ENCODE assay signal across 17 cellular contexts in the genomic region with DNA sequence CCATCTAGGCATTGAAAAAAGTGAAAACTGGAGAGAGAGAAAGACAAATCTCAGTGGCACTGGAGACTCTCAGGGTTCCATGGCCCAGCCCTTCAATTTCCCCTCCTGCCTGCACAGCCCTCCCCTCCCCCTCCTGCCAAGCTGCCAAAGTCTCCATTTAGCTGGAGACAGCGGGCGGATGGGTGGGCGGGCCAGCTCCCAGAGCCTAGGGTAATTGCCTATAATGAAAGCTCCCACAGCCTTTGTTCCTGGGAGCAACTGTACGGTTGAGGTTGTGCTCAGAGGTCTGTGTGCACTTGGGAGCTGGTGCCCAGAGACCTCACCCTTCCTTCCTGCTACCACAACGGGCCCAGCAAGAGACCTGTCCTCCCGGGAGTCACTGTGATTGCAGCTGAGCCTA.
DNase-seq lines count a peak whose midpoint lies in the region; ATAC-seq and TF ChIP-seq lines count a peak whose summit lies in the region.
"Had no signal": no experiment of that assay in that cellular context is flagged by ENCODE, and none has a peak within 500 bp of the region (broad histone marks: within the 10 kb centered on the region; RNA-seq: fewer than 3 reads in every experiment).

No MANE protein-coding gene starts in this region.

- H3K9me3 Mint-ChIP-seq in endodermal cell: no peaks in the 10 kb centered on the region
- H3K9me3 Mint-ChIP-seq: dendritic cell treated with granulocyte-macrophage colony-stimulating factor and Interleukin-4, amounts not matched to agents 40 ng/mL and 50 ng/mL, for 4 days; naive B cell; type B pancreatic cell had no signal

- H3K4me1 ChIP-seq in endodermal cell (ENCODE audit: control insufficient read depth, insufficient read depth, low read length): no peaks in the 10 kb centered on the region

- no peaks in the 10 kb centered on the region for H3K27me3 ChIP-seq in endodermal cell (ENCODE audit: control insufficient read depth, insufficient read depth, low read length, poor library complexity, severe bottlenecking)
- H3K27me3 ChIP-seq: ascending aorta had no signal

- no peak overlapping the region for H3K4me3 ChIP-seq in endodermal cell (ENCODE audit: low read length)
- H3K4me3 ChIP-seq: ascending aorta had no signal

- H3K4me3 Mint-ChIP-seq in endodermal cell: no peak overlapping the region
- H3K4me3 Mint-ChIP-seq: dendritic cell treated with granulocyte-macrophage colony-stimulating factor and Interleukin-4, amounts not matched to agents 40 ng/mL and 50 ng/mL, for 4 days; naive B cell; type B pancreatic cell had no signal

- no peak for TF ChIP-seq CTCF in endodermal cell (conservative IDR thresholded peaks at IDR 0.05)

- H3K4me1 Mint-ChIP-seq in endodermal cell: peaks cover 6% of the 10 kb centered on the region
- H3K4me1 Mint-ChIP-seq: naive B cell had no signal

- H3K9ac ChIP-seq in endodermal cell (ENCODE audit: extremely low read depth, low read length, poor library complexity, severe bottlenecking): no peak overlapping the region

- intact Hi-C loops in posterior vena cava (cut with DNase I): no loop called here

- peak; percentile 57 for DNase-seq in NCI-H82 (lab: John Stamatoyannopoulos, UW)
- DNase-seq in NCI-H82 treated with DMSO at 0.1 percent for 48 hours (lab: John Stamatoyannopoulos, UW; ENCODE audit: unreplicated experiment): no peak
- peak; percentile 73 for DNase-seq in NCI-H2107 treated with DMSO at 0.1 percent for 48 hours (lab: John Stamatoyannopoulos, UW; ENCODE audit: unreplicated experiment)
- no peak for DNase-seq in endodermal cell
- DNase-seq in posterior vena cava (ENCODE audit: low spot score): peak; percentile 73
- DNase-seq in DMS79 treated with DMSO at 0.1 percent for 48 hours (lab: John Stamatoyannopoulos, UW): no peak
- no peak for DNase-seq in midbrain (lab: John Stamatoyannopoulos, UW)
- DNase-seq: activated CD8-positive, alpha-beta memory T cell treated with anti-CD3 and anti-CD28 coated beads for 24 hours; Caco-2; hippocampal formation; naive B cell; NCI-H1930; stimulated activated CD4-positive, alpha-beta T cell treated with anti-CD3 and anti-CD28 coated beads, Interleukin-4, amount 100 ng/mL, for 4 hours had no signal

- no peak overlapping the region for H3K27ac Mint-ChIP-seq in endodermal cell
- H3K27ac Mint-ChIP-seq: dendritic cell treated with granulocyte-macrophage colony-stimulating factor and Interleukin-4, amounts not matched to agents 40 ng/mL and 50 ng/mL, for 4 days; naive B cell; type B pancreatic cell had no signal

- peaks cover 5% of the 10 kb centered on the region for H3K27me3 Mint-ChIP-seq in endodermal cell (ENCODE audit: insufficient read depth)
- H3K27me3 Mint-ChIP-seq: dendritic cell treated with granulocyte-macrophage colony-stimulating factor and Interleukin-4, amounts not matched to agents 40 ng/mL and 50 ng/mL, for 4 days; naive B cell; type B pancreatic cell had no signal

- 60 to 71% methylated on average over 1 to 6 of the region's 6 CpGs for WGBS in endodermal cell (ENCODE audit: insufficient coverage in 1 of 2, insufficient read length in 1 of 2), 2 experiments

- peaks cover 2% of the 10 kb centered on the region for H3K36me3 Mint-ChIP-seq in endodermal cell (ENCODE audit: low read depth)
- H3K36me3 Mint-ChIP-seq: naive B cell, type B pancreatic cell had no signal

- peak overlapping the region; percentile 60 for H3K27ac ChIP-seq in endodermal cell (ENCODE audit: low read depth, low read length)
- H3K27ac ChIP-seq: ascending aorta had no signal

- H3K36me3 ChIP-seq in endodermal cell (ENCODE audit: control insufficient read depth, insufficient read depth, low read length): peaks cover 3% of the 10 kb centered on the region

- no peaks in the 10 kb centered on the region for H3K9me3 ChIP-seq in endodermal cell (ENCODE audit: control insufficient read depth, low read length)
- H3K9me3 ChIP-seq: ascending aorta, Caco-2 had no signal

- ATAC-seq in HG03175 (IDR thresholded peaks at IDR 0.05; ENCODE audit: unreplicated experiment): no peak

Comparison
In these comparisons a context has a peak if more than half of its experiments do, and no peak if none do; other contexts are left out.
1. DNase-seq: peak in NCI-H82 (single experiment), NCI-H2107 treated with DMSO at 0.1 percent for 48 hours (single experiment) and posterior vena cava (single experiment); none in NCI-H82 treated with DMSO at 0.1 percent for 48 hours (single experiment), endodermal cell (single experiment), DMS79 treated with DMSO at 0.1 percent for 48 hours (single experiment) and midbrain (single experiment).